In the genomic region with DNA sequence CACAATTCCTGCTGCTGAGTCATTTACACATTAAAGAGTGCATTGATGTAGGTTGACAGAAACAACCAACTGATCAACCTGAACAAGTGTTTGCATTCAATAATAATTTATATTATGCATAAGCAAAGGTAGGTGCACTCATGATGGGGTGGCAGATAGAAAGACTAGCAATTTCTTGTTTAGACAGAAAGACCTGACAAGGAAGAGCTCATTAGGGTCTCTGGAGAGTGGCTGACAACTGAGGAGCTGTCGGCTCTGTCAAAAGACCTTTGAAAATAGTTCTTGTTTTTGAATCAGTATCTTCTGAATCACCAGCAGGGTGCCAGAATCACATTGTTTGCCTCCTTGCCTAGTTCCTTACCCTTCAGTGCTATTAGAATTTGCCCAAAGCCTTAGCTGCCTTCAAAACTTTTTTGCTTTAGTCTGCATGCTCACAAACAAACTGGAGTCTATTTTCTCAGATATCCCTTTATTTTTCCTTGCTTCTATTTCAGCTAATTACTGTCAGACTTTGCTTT, we compare ENCODE assay signal across 31 cellular contexts.
DNase-seq lines count a peak whose midpoint lies in the region; FAIRE-seq and TF ChIP-seq lines count a peak whose summit lies in the region.
"Had no signal": no experiment of that assay in that cellular context is flagged by ENCODE, and none has a peak within 500 bp of the region (broad histone marks: within the 10 kb centered on the region; RNA-seq: fewer than 3 reads in every experiment).

No MANE protein-coding gene starts in this region.

- H3K36me3 ChIP-seq in H7 (replicated peaks; ENCODE audit: control insufficient read depth, insufficient read depth, low read length) = no peaks in the 10 kb centered on the region
- H3K36me3 ChIP-seq: BLaER1 treated with 17β-estradiol and CSF1 and Interleukin-3, amounts not matched to agents 10 nM and 100 nM; MG63; neutrophil; prostate gland; upper lobe of right lung; WERI-Rb-1 had no signal

- no peak overlapping the region for H3K4me3 ChIP-seq in H7 (ENCODE audit: insufficient read depth, low read depth, low read length)
- H3K4me3 ChIP-seq in epithelial cell of proximal tubule (ENCODE audit: low read depth, low read length) = no peak overlapping the region
- H3K4me3 ChIP-seq: BLaER1 treated with 17β-estradiol and CSF1 and Interleukin-3, amounts not matched to agents 10 nM and 100 nM; coronary artery; MG63; prostate gland; upper lobe of right lung had no signal

- in situ Hi-C loops in GM13977 (cut with MboI; ENCODE audit: low pct_unique_long_range_greater_than_20kb, low sequenced_read_pairs, unreplicated experiment) = no loop called here

- no peaks in the 10 kb centered on the region for H3K27me3 ChIP-seq in H7 (ENCODE audit: control insufficient read depth, insufficient read depth, low read length)
- H3K27me3 ChIP-seq: BLaER1 treated with 17β-estradiol and CSF1 and Interleukin-3, amounts not matched to agents 10 nM and 100 nM; MG63; neutrophil; upper lobe of right lung had no signal

- peak; percentile 14 for DNase-seq in H7
- peak; percentile 16 for DNase-seq in NCI-H748 treated with DMSO at 0.1 percent for 48 hours (lab: John Stamatoyannopoulos, UW)
- DNase-seq in epithelial cell of proximal tubule (ENCODE audit: low read depth) = no peak
- DNase-seq in retina = peak; percentile 40
- DNase-seq in RCC 7860 (ENCODE audit: low spot score) = no peak
- DNase-seq in GM13977 (ENCODE audit: low spot score) = no peak
- DNase-seq in GM19238 (ENCODE audit: insufficient read length, low spot score) = no peak
- DNase-seq: activated CD4-positive, alpha-beta T cell treated with anti-CD3 and anti-CD28 coated beads for 48 hours; activated effector memory CD4-positive, alpha-beta T cell treated with anti-CD3 and anti-CD28 coated beads, Interleukin-2, amount 50 U/mL, for 16 hours; activated naive CD8-positive, alpha-beta T cell treated with anti-CD3 and anti-CD28 coated beads for 36 hours; activated T-cell treated with anti-CD3 and anti-CD28 coated beads, Interleukin-2, amount 50 U/mL, for 1 hour; aorta; COR-L47; effector memory CD4-positive, alpha-beta T cell; GDM1; kidney; left ventricle myocardium superior; MG63; NCI-H1417 treated with DMSO at 0.1 percent for 48 hours; NCI-H226; NCI-H69; stimulated activated naive B cell treated with anti-CD40 and anti-IgM and Interleukin-4, amounts not matched to agents 10 μg/mL and 1 μg/mL and 100 μg/mL, for 72 hours; T1000; upper lobe of right lung; WERI-Rb-1 had no signal

- TF ChIP-seq CTCF in epithelial cell of proximal tubule (conservative IDR thresholded peaks at IDR 0.05; ENCODE audit: low read depth, low read length) = peak; percentile 4
- TF ChIP-seq CTCF in GM13977 (IDR thresholded peaks at IDR 0.05; ENCODE audit: extremely low read depth, insufficient read depth, missing control alignments) = no peak

- no peak for FAIRE-seq in RCC 7860 (lab: Jason Lieb, UNC)
- FAIRE-seq: GM19239, H54, kidney had no signal

Comparison
In these comparisons a context has a peak if more than half of its experiments do, and no peak if none do; other contexts are left out.
1. DNase-seq: peak in H7 (single experiment), NCI-H748 treated with DMSO at 0.1 percent for 48 hours (single experiment) and retina (single experiment); none in epithelial cell of proximal tubule (single experiment), RCC 7860 (single experiment), GM13977 (single experiment) and GM19238 (single experiment).